8 cellular contexts compared by ENCODE assay signal in genomic region chr10:5446390-5446926, GRCh38. TPM values are rescaled to one million over a fixed set of nuclear protein-coding genes. Genes with fewer than 3 reads are reported as not detected.
DNase-seq lines count a peak whose midpoint lies in the region; ATAC-seq and TF ChIP-seq lines count a peak whose summit lies in the region.

No MANE protein-coding gene starts in this region.

- TF ChIP-seq POLR2A in transverse colon (IDR thresholded peaks at IDR 0.05) = peak; percentile 99

- H3K4me1 Mint-ChIP-seq in activated naive CD8-positive, alpha-beta T cell treated with anti-CD3 and anti-CD28 coated beads, Interleukin-2, amount 50 U/mL, for 24 hours = peaks cover 46% of the 10 kb centered on the region

- no peaks in the 10 kb centered on the region for H3K36me3 ChIP-seq in SK-N-MC (ENCODE audit: insufficient read depth, low read length)
- no peaks in the 10 kb centered on the region for H3K36me3 ChIP-seq in heart right ventricle
- no peaks in the 10 kb centered on the region for H3K36me3 ChIP-seq in transverse colon

- TF ChIP-seq CTCF in heart right ventricle (IDR thresholded peaks at IDR 0.05) (no peak), transverse colon (IDR thresholded peaks at IDR 0.05) (no peak)

- no peaks in the 10 kb centered on the region for H3K9me3 ChIP-seq in SK-N-MC (ENCODE audit: low read depth, low read length)
- no peaks in the 10 kb centered on the region for H3K9me3 ChIP-seq in heart right ventricle
- H3K9me3 ChIP-seq in transverse colon = no peaks in the 10 kb centered on the region

- in situ Hi-C loops in transverse colon (cut with MboI; ENCODE audit: low pct_ligation_motif_present in 1 of 4, low pct_unique_long_range_greater_than_20kb in 1 of 4, low sequenced_read_pairs in 3 of 4) = loop anchor here in 3 of 4 donors (10.0 to 25.0 kb wide), 2 partner anchors 178 to 416 kb away; no protein-coding TSS in a partner anchor

- H3K27ac ChIP-seq in SK-N-MC (no peak overlapping the region), heart right ventricle (peak overlapping the region in 9 of 10 donors; percentile 42 to 77 (median 59)), transverse colon (peak overlapping the region; percentile 84 to 94 (median 90))

- intact Hi-C loops in heart right ventricle (cut with DNase I) (loop anchor here in 5 of 10 donors (5.0 to 10.0 kb wide), 4 partner anchors 91 to 428 kb away; no protein-coding TSS in a partner anchor), posterior cingulate gyrus (cut with DNase I) (loop anchor here (10.0 kb wide), 1 partner anchor 428 kb away; no protein-coding TSS in a partner anchor), transverse colon (cut with DNase I; ENCODE audit: low total_unique reads) (loop anchor here (10.0 kb wide), 1 partner anchor 428 kb away; no protein-coding TSS in a partner anchor)

- H3K27me3 ChIP-seq in heart right ventricle (no peaks in the 10 kb centered on the region), transverse colon (no peaks in the 10 kb centered on the region)

- H3K9me3 Mint-ChIP-seq in activated naive CD8-positive, alpha-beta T cell treated with anti-CD3 and anti-CD28 coated beads, Interleukin-2, amount 50 U/mL, for 24 hours = no peaks in the 10 kb centered on the region

- no peak for TF ChIP-seq EP300 in transverse colon (IDR thresholded peaks at IDR 0.05; ENCODE audit: low read depth)

- DNase-seq in HUDEP-2 (lab: John Stamatoyannopoulos, UW; ENCODE audit: unreplicated experiment in 76 of 76) = peak in 75 of 76 experiments; percentile 20 to 94 (median 88)
- DNase-seq in SK-N-MC (ENCODE audit: low read depth, low spot score) = no peak
- DNase-seq in activated naive CD8-positive, alpha-beta T cell treated with anti-CD3 and anti-CD28 coated beads, Interleukin-2, amount 50 U/mL, for 24 hours = peak; percentile 80
- peak; percentile 88 to 89 for DNase-seq in heart right ventricle
- peak; percentile 15 to 94 (median 44) for DNase-seq in posterior cingulate gyrus
- DNase-seq in transverse colon = peak; percentile 97
- DNase-seq in NCI-H1694 treated with DMSO at 0.1 percent for 48 hours (lab: John Stamatoyannopoulos, UW) = no peak

- peaks cover 6% of the 10 kb centered on the region for H3K27me3 Mint-ChIP-seq in activated naive CD8-positive, alpha-beta T cell treated with anti-CD3 and anti-CD28 coated beads, Interleukin-2, amount 50 U/mL, for 24 hours

- H3K4me1 ChIP-seq in heart right ventricle (peaks cover 0 to 43% (median 7%) of the 10 kb centered on the region in 9 donors), transverse colon (peaks cover 14 to 56% (median 48%) of the 10 kb centered on the region in 4 donors)

- peak; percentile 28 for ATAC-seq in GM18519 (IDR thresholded peaks at IDR 0.05; ENCODE audit: low FRiP score, unreplicated experiment)
- peak; percentile 73 for ATAC-seq in activated naive CD8-positive, alpha-beta T cell treated with anti-CD3 and anti-CD28 coated beads, Interleukin-2, amount 50 U/mL, for 24 hours
- peak; percentile 95 to 98 (median 97) for ATAC-seq in heart right ventricle

- peak overlapping the region; percentile 79 for H3K27ac Mint-ChIP-seq in activated naive CD8-positive, alpha-beta T cell treated with anti-CD3 and anti-CD28 coated beads, Interleukin-2, amount 50 U/mL, for 24 hours

- WGBS in heart right ventricle, 2 donors = 7 to 8% methylated on average over 23 of the region's 23 CpGs
- 7 to 13% methylated on average over 4 to 23 of the region's 23 CpGs for WGBS in transverse colon (ENCODE audit: low coverage in 1 of 2), 2 donors

- H3K36me3 Mint-ChIP-seq in activated naive CD8-positive, alpha-beta T cell treated with anti-CD3 and anti-CD28 coated beads, Interleukin-2, amount 50 U/mL, for 24 hours (ENCODE audit: low read depth) = peaks cover 6% of the 10 kb centered on the region

- H3K4me3 Mint-ChIP-seq in activated naive CD8-positive, alpha-beta T cell treated with anti-CD3 and anti-CD28 coated beads, Interleukin-2, amount 50 U/mL, for 24 hours = peak overlapping the region; percentile 80

- peak overlapping the region; percentile 82 for H3K4me3 ChIP-seq in SK-N-MC
- peak overlapping the region; percentile 5 to 64 (median 56) for H3K4me3 ChIP-seq in heart right ventricle
- H3K4me3 ChIP-seq in transverse colon = peak overlapping the region; percentile 40 to 75 (median 50)

- H3K9ac ChIP-seq in SK-N-MC (ENCODE audit: insufficient read length) = peak overlapping the region; percentile 78

RNA-seq across cellular contexts. Expression of gene NET1, which starts 34.1 kb away (rescaled TPM):
- total RNA-seq in heart right ventricle (10 to 100 TPM; 13.4 to 22.6 (median 17.6) TPM), transverse colon (100 to 1,000 TPM in 3 of 4 donors, 10 to 100 TPM in 1; 90.0 to 311 (median 289) TPM)
- 1 to 10 TPM; 6.0 to 9.3 TPM for polyA plus RNA-seq in heart right ventricle

RNA-seq across cellular contexts. Expression of gene TUBAL3, which starts 41.8 kb away (rescaled TPM):
- total RNA-seq in heart right ventricle = under 1 TPM in 7 of 10 donors, not detected in 3; 0.14 to 0.72 (median 0.17) TPM
- polyA plus RNA-seq in heart right ventricle = under 1 TPM; 0.23 to 0.51 TPM
- total RNA-seq in transverse colon = 10 to 100 TPM in 3 of 4 donors, under 1 TPM in 1; 0.40 to 78.1 (median 49.0) TPM

RNA-seq across cellular contexts. Expression of gene CALML5, which starts 52.9 kb away (rescaled TPM):
- total RNA-seq in heart right ventricle = not detected
- polyA plus RNA-seq in heart right ventricle = not detected
- not detected for total RNA-seq in transverse colon

Comparison
In these comparisons a context has a peak if more than half of its experiments do, and no peak if none do; other contexts are left out.
1. ATAC-seq: peak in every context shown above with its lines; median percentile 97 in heart right ventricle; 73 in activated naive CD8-positive, alpha-beta T cell treated with anti-CD3 and anti-CD28 coated beads, Interleukin-2, amount 50 U/mL, for 24 hours; 28 in GM18519.
2. DNase-seq: peak in HUDEP-2 (75 of 76), activated naive CD8-positive, alpha-beta T cell treated with anti-CD3 and anti-CD28 coated beads, Interleukin-2, amount 50 U/mL, for 24 hours (single experiment), heart right ventricle (2 of 2), posterior cingulate gyrus (10 of 10) and transverse colon (single experiment); none in SK-N-MC (single experiment) and NCI-H1694 treated with DMSO at 0.1 percent for 48 hours (single experiment).
3. Peak in every context shown above with its lines, with median percentiles within 50 percentile points of each other: H3K4me3 ChIP-seq.